22 cellular contexts compared by ENCODE assay signal in the genomic region with DNA sequence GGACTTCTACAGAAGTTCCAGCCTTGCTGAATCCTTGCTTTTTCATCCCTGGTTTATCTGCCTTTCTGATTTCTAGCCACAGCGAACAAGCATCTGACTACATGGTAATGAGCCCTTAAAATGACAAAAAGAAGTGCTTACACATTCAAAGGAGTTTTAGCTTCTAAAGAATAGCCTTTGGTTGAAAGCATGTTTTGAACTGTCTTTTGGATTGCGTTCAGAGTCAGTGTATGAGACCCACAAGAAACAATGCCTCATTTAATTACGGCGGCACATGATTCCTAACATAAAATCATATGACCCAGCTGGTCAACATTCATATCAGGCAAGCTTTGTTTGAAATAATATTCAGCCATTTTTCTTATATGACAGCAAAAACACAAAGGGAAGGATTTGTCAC.
DNase-seq lines count a peak whose midpoint lies in the region; ATAC-seq and TF ChIP-seq lines count a peak whose summit lies in the region.
"Had no signal": no experiment of that assay in that cellular context is flagged by ENCODE, and none has a peak within 500 bp of the region (broad histone marks: within the 10 kb centered on the region; RNA-seq: fewer than 3 reads in every experiment).

No MANE protein-coding gene starts in this region.

- DNase-seq in caudate nucleus (lab: John Stamatoyannopoulos, UW) (peak in 24 of 61 donors; percentile 1 to 47 (median 14)), superior temporal gyrus (ENCODE audit: extremely low spot score) (peak; percentile 89), prostate gland (ENCODE audit: low spot score) (no peak), OCI-M2 (lab: John Stamatoyannopoulos, UW; ENCODE audit: unreplicated experiment) (no peak)
- DNase-seq: activated CD4-positive, alpha-beta T cell treated with anti-CD3 and anti-CD28 coated beads, Interleukin-2, amount 50 U/mL, for 48 hours; activated naive CD4-positive, alpha-beta T cell; activated T-cell treated with anti-CD3 and anti-CD28 coated beads for 4 hours; CD4-positive, alpha-beta memory T cell; endodermal cell; KG1; mesenchymal stem cell; NCI-H1048; NCI-H2081; NCI-H510A; SHP77; stimulated activated CD4-positive, alpha-beta T cell treated with anti-CD3 and anti-CD28 coated beads, Interleukin-12 subunit alpha, Interleukin-12 subunit beta, amount 100 ng/mL, for 4 hours; stimulated activated CD8-positive, alpha-beta memory T cell treated with anti-CD3 and anti-CD28 coated beads, Interleukin-4, amount 100 ng/mL, for 48 hours; T-helper 2 cell had no signal

- H3K9me3 ChIP-seq in HUES6 (ENCODE audit: control insufficient read depth, insufficient read depth, low read depth, low read length) = no peaks in the 10 kb centered on the region
- H3K9me3 ChIP-seq in prostate gland = no peaks in the 10 kb centered on the region

- no peaks in the 10 kb centered on the region for H3K36me3 ChIP-seq in HUES6 (ENCODE audit: control insufficient read depth, insufficient read depth, low read length)
- no peaks in the 10 kb centered on the region for H3K36me3 ChIP-seq in prostate gland

- ATAC-seq in GM21529 (IDR thresholded peaks at IDR 0.05; ENCODE audit: unreplicated experiment) = no peak

- no peak for TF ChIP-seq CTCF in prostate gland (IDR thresholded peaks at IDR 0.05)

- H3K27ac ChIP-seq in HUES6 (ENCODE audit: low read depth, low read length) (peak overlapping the region; percentile 70; the same call in 1 of the 2 replicates), caudate nucleus (ENCODE audit: low read depth, low read length) (peak overlapping the region; percentile 77), layer of hippocampus (ENCODE audit: low read depth, low read length) (peak overlapping the region; percentile 74), prostate gland (no peak overlapping the region)
- H3K27ac ChIP-seq: VCaP had no signal

- 46% methylated on average over 4 of the region's 4 CpGs for WGBS in prostate gland

- H3K27me3 ChIP-seq in HUES6 (ENCODE audit: control insufficient read depth, insufficient read depth, low read length) (no peaks in the 10 kb centered on the region), layer of hippocampus (ENCODE audit: control insufficient read depth, insufficient read depth, low read length) (no peaks in the 10 kb centered on the region), prostate gland (replicated peaks; ENCODE audit: insufficient read depth) (no peaks in the 10 kb centered on the region)

- intact Hi-C loops in prostate gland (cut with DNase I) = no loop called here

- no peak for TF ChIP-seq POLR2A in prostate gland (IDR thresholded peaks at IDR 0.05)

- no peak overlapping the region for H3K9ac ChIP-seq in HUES6 (ENCODE audit: low read length)

- no peak overlapping the region for H3K4me3 ChIP-seq in HUES6 (ENCODE audit: low read depth, low read length)
- H3K4me3 ChIP-seq in prostate gland = no peak overlapping the region

- H3K4me1 ChIP-seq in HUES6 (ENCODE audit: control insufficient read depth, insufficient read depth, low read length) (peaks cover 27% of the 10 kb centered on the region), prostate gland (replicated peaks) (no peaks in the 10 kb centered on the region)

Comparison
In these comparisons a context has a peak if more than half of its experiments do, and no peak if none do; other contexts are left out.
1. H3K27ac ChIP-seq: peak in HUES6 (single experiment), caudate nucleus (single experiment) and layer of hippocampus (single experiment); none in prostate gland (0 of 2).